ENCODE assay signal across 29 cellular contexts in genomic region chr2:149387411-149387810, GRCh38. TPM values are rescaled to one million over a fixed set of nuclear protein-coding genes. Genes with fewer than 3 reads are reported as not detected.
"Had no signal": no experiment of that assay in that cellular context is flagged by ENCODE, and none has a peak within 500 bp of the region (broad histone marks: within the 10 kb centered on the region; RNA-seq: fewer than 3 reads in every experiment).

No MANE protein-coding gene starts in this region.

- H3K27ac ChIP-seq: adrenal gland, body of pancreas, epithelial cell of prostate, esophagus squamous epithelium, WERI-Rb-1 had no signal

- DNase-seq: activated B cell treated with CpG ODN at 0.5 μM for 24 hours; activated CD4-positive, alpha-beta T cell treated with anti-CD3 and anti-CD28 coated beads for 48 hours; activated CD4-positive, alpha-beta T cell treated with anti-CD3 and anti-CD28 coated beads, Interleukin-2, amount 50 U/mL, for 1 hour; activated CD4-positive, alpha-beta T cell treated with anti-CD3 and anti-CD28 coated beads, Interleukin-2, amount 50 U/mL, for 48 hours; activated CD8-positive, alpha-beta memory T cell treated with anti-CD3 and anti-CD28 coated beads for 24 hours; activated CD8-positive, alpha-beta T cell treated with anti-CD3 and anti-CD28 coated beads for 36 hours; activated effector memory CD4-positive, alpha-beta T cell treated with anti-CD3 and anti-CD28 coated beads, Interleukin-2, amount 50 U/mL, for 16 hours; activated naive CD4-positive, alpha-beta T cell treated with anti-CD3 and anti-CD28 coated beads for 36 hours; activated naive CD8-positive, alpha-beta T cell treated with anti-CD3 and anti-CD28 coated beads for 36 hours; activated naive CD8-positive, alpha-beta T cell treated with anti-CD3 and anti-CD28 coated beads, Interleukin-2, amount 50 U/mL, for 24 hours; activated T-cell treated with anti-CD3 and anti-CD28 coated beads, Interleukin-2, amount 50 U/mL, for 1 hour; activated T-cell treated with anti-CD3 and anti-CD28 coated beads, Interleukin-2, amount 50 U/mL, for 48 hours; adrenal gland; amygdala; aorta; body of pancreas; caudate nucleus; cortex of kidney; dermis blood vessel endothelial cell; effector CD8-positive, alpha-beta T cell; esophagus squamous epithelium; head of caudate nucleus; T-helper 17 cell; T1000; WERI-Rb-1 had no signal

- H3K36me3 ChIP-seq: adrenal gland, esophagus squamous epithelium, WERI-Rb-1 had no signal

- H3K4me1 ChIP-seq: adrenal gland, body of pancreas, esophagus squamous epithelium had no signal

- H3K4me3 ChIP-seq: adrenal gland, body of pancreas, esophagus squamous epithelium had no signal

- ATAC-seq: activated CD4-positive, CD25-positive, alpha-beta regulatory T cell treated with anti-CD3 and anti-CD28 coated beads, Interleukin-2, amount 50 U/mL, for 24 hours; activated CD8-positive, alpha-beta T cell treated with anti-CD3 and anti-CD28 coated beads for 36 hours; activated naive CD8-positive, alpha-beta T cell treated with anti-CD3 and anti-CD28 coated beads, Interleukin-2, amount 50 U/mL, for 24 hours; body of pancreas; T-helper 17 cell had no signal

- H3K9me3 ChIP-seq: adrenal gland, body of pancreas, esophagus squamous epithelium had no signal

- H3K27me3 ChIP-seq: adrenal gland, body of pancreas, esophagus squamous epithelium had no signal

RNA-seq across cellular contexts. Expression of gene LYPD6, which starts 57.0 kb away (rescaled TPM):
- total RNA-seq: activated B cell treated with CpG ODN at 0.5 μM for 24 hours; activated CD8-positive, alpha-beta T cell treated with anti-CD3 and anti-CD28 coated beads for 36 hours; activated naive CD4-positive, alpha-beta T cell treated with anti-CD3 and anti-CD28 coated beads for 36 hours; activated naive CD8-positive, alpha-beta T cell treated with anti-CD3 and anti-CD28 coated beads for 36 hours; activated T-helper 1 cell treated with anti-CD3 and anti-CD28 coated beads, Interleukin-12 subunit alpha, Interleukin-12 subunit beta, Interleukin-2, Interleukin-4 antibody, amounts not matched to agents 30 ng/mL and 10 ng/mL and 1 ng/mL, durations not matched to agents 14 hours and 24 hours and 36 hours; activated T-helper 2 cell treated with anti-CD3 and anti-CD28 coated beads, Interferon-gamma antibody, Interleukin-2, Interleukin-4, amounts not matched to agents 10 μg/mL and 5 μg/mL and 100 μg/mL, durations not matched to agents 14 hours and 24 hours and 36 hours; T-helper 17 cell had no signal
